Comparison of ENCODE assay signal across 24 cellular contexts in the genomic region with DNA sequence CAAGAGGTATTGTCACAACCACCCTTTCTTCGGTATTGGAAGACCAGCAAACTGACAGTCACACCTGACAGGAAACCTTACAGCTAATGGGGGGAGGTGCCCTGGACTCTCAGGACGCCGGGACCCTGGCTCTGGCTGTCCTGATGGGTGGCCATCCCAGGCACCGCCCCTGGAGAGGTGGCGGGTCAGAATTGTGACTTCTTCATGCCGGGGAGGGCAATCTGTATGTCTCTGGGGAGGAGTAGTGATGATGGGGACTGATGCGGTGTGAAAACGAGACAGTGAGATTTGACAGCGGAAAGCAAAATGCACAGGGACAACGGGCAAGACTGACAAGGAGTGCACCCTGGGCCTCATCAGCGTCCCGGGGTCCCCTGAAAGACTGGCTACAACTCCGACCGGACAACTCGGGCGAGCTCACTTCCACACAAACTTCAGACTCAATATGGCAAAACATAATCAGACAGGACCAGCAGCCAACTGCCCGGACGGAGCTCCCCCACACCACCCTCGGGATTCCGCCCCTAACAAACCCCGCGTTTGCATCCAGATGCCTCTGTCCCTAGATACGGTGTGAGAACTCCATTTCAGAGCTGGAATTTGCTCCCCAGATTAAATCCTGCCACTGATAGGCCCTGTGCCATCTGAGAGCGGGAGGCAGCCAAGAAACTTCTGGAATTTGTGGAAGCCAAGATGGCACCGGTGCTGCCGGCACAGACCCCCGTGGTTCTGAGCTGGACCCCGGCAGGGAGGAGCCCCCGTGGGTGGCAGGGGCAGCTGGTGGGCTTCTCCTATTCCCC.
DNase-seq lines count a peak whose midpoint lies in the region; ATAC-seq, FAIRE-seq and TF ChIP-seq lines count a peak whose summit lies in the region.
"Had no signal": no experiment of that assay in that cellular context is flagged by ENCODE, and none has a peak within 500 bp of the region (broad histone marks: within the 10 kb centered on the region; RNA-seq: fewer than 3 reads in every experiment).

No MANE protein-coding gene starts in this region.

- H3K4me1 ChIP-seq in CD8-positive, alpha-beta memory T cell (ENCODE audit: insufficient read depth, low read length) = peaks cover 17% of the 10 kb centered on the region
- H3K4me1 ChIP-seq in kidney (ENCODE audit: control insufficient read depth in 1 of 2, insufficient read depth in 1 of 2, low read depth in 1 of 2, low read length in 2 of 2) = no peaks in the 10 kb centered on the region
- peaks cover 0 to 2% of the 10 kb centered on the region in 2 donors for H3K4me1 ChIP-seq in small intestine (ENCODE audit: control insufficient read depth in 2 of 2, insufficient read depth in 1 of 2, low read depth in 1 of 2, low read length in 1 of 2)

- H3K9ac ChIP-seq in SK-N-MC (ENCODE audit: insufficient read length) (no peak overlapping the region), kidney (ENCODE audit: low read length in 2 of 2) (no peak overlapping the region)

- H3K27me3 ChIP-seq in CD8-positive, alpha-beta memory T cell (ENCODE audit: insufficient read depth, low read length, poor library complexity, severe bottlenecking) = no peaks in the 10 kb centered on the region
- H3K27me3 ChIP-seq in small intestine (ENCODE audit: control insufficient read depth in 2 of 2, insufficient read depth in 2 of 2, low read length in 2 of 2) = no peaks in the 10 kb centered on the region
- H3K27me3 ChIP-seq: sigmoid colon, suprapubic skin, upper lobe of right lung had no signal

- no peak for DNase-seq in CD8-positive, alpha-beta memory T cell
- no peak for DNase-seq in SK-N-MC (ENCODE audit: low read depth, low spot score)
- peak; percentile 60 for DNase-seq in kidney
- peak; percentile 21 for DNase-seq in small intestine
- DNase-seq in activated CD8-positive, alpha-beta memory T cell treated with anti-CD3 and anti-CD28 coated beads, Interleukin-2, amount 10 ng/mL, durations not matched to agents 7 days and 5 days = no peak
- DNase-seq in NCI-H345 treated with DMSO at 0.1 percent for 48 hours (lab: John Stamatoyannopoulos, UW; ENCODE audit: unreplicated experiment) = no peak
- DNase-seq in effector CD8-positive, alpha-beta T cell (lab: John Stamatoyannopoulos, UW) = no peak
- DNase-seq: activated CD4-positive, alpha-beta T cell treated with anti-CD3 and anti-CD28 coated beads for 1 hour; activated T-cell treated with anti-CD3 and anti-CD28 coated beads for 4 hours; cerebellar nuclear complex; islet precursor cell; midbrain; NCI-H1105; NCI-H1930; NCI-H226; NCI-H774; sigmoid colon; upper lobe of right lung had no signal

- peak overlapping the region in 7 of 8 donors; percentile 68 to 97 (median 93) for H3K27ac Mint-ChIP-seq in CD8-positive, alpha-beta memory T cell
- H3K27ac Mint-ChIP-seq in activated CD8-positive, alpha-beta memory T cell treated with anti-CD3 and anti-CD28 coated beads, Interleukin-2, amount 10 ng/mL, durations not matched to agents 7 days and 5 days = no peak overlapping the region
- H3K27ac Mint-ChIP-seq: progenitor cell of endocrine pancreas had no signal

- H3K4me1 Mint-ChIP-seq in CD8-positive, alpha-beta memory T cell = peaks cover 19 to 32% (median 28%) of the 10 kb centered on the region in 3 donors
- H3K4me1 Mint-ChIP-seq in activated CD8-positive, alpha-beta memory T cell treated with anti-CD3 and anti-CD28 coated beads, Interleukin-2, amount 10 ng/mL, durations not matched to agents 7 days and 5 days = peaks cover 17% of the 10 kb centered on the region

- H3K4me3 Mint-ChIP-seq in CD8-positive, alpha-beta memory T cell = no peak overlapping the region
- no peak overlapping the region for H3K4me3 Mint-ChIP-seq in activated CD8-positive, alpha-beta memory T cell treated with anti-CD3 and anti-CD28 coated beads, Interleukin-2, amount 10 ng/mL, durations not matched to agents 7 days and 5 days
- H3K4me3 Mint-ChIP-seq: activated CD8-positive, alpha-beta T cell treated with anti-CD3 and anti-CD28 coated beads, Interleukin-2, amount 10 ng/mL, durations not matched to agents 7 days and 5 days had no signal

- H3K27me3 Mint-ChIP-seq in CD8-positive, alpha-beta memory T cell = peaks cover 3 to 5% of the 10 kb centered on the region in 2 donors
- H3K27me3 Mint-ChIP-seq in activated CD8-positive, alpha-beta memory T cell treated with anti-CD3 and anti-CD28 coated beads, Interleukin-2, amount 10 ng/mL, durations not matched to agents 7 days and 5 days = peaks cover 7% of the 10 kb centered on the region

- H3K36me3 ChIP-seq in CD8-positive, alpha-beta memory T cell (ENCODE audit: insufficient read depth, low read length) = no peaks in the 10 kb centered on the region
- H3K36me3 ChIP-seq in SK-N-MC (ENCODE audit: insufficient read depth, low read length) = no peaks in the 10 kb centered on the region; the same call in 1 of the 2 replicates
- H3K36me3 ChIP-seq in kidney (ENCODE audit: control insufficient read depth in 1 of 2, insufficient read depth in 2 of 2, low read length in 2 of 2) = peaks cover 0 to 7% of the 10 kb centered on the region in 2 donors
- H3K36me3 ChIP-seq in small intestine (ENCODE audit: control insufficient read depth in 2 of 2, insufficient read depth in 2 of 2, low read length in 2 of 2) = no peaks in the 10 kb centered on the region

- peaks cover 0 to 2% (median 0%) of the 10 kb centered on the region in 5 donors for H3K9me3 Mint-ChIP-seq in CD8-positive, alpha-beta memory T cell
- no peaks in the 10 kb centered on the region for H3K9me3 Mint-ChIP-seq in activated CD8-positive, alpha-beta memory T cell treated with anti-CD3 and anti-CD28 coated beads, Interleukin-2, amount 10 ng/mL, durations not matched to agents 7 days and 5 days (ENCODE audit: low read depth)

- POLR2A ChIA-PET in CD8-positive, alpha-beta memory T cell (lab: Charles Lee) = no interaction called here

- no peak for TF ChIP-seq CTCF in kidney (IDR thresholded peaks at IDR 0.05; ENCODE audit: borderline replicate concordance, extremely low read depth, insufficient read depth)

- H3K9me3 ChIP-seq in CD8-positive, alpha-beta memory T cell (ENCODE audit: low read length) = no peaks in the 10 kb centered on the region
- no peaks in the 10 kb centered on the region for H3K9me3 ChIP-seq in SK-N-MC (ENCODE audit: low read depth, low read length)
- H3K9me3 ChIP-seq in kidney (ENCODE audit: control insufficient read depth in 1 of 2, low read length in 2 of 2) = no peaks in the 10 kb centered on the region
- no peaks in the 10 kb centered on the region for H3K9me3 ChIP-seq in small intestine (ENCODE audit: control insufficient read depth, low read depth)
- H3K9me3 ChIP-seq: sigmoid colon, suprapubic skin, upper lobe of right lung had no signal

- no peak overlapping the region for H3K4me3 ChIP-seq in CD8-positive, alpha-beta memory T cell (ENCODE audit: low read length)
- H3K4me3 ChIP-seq in SK-N-MC (no peak overlapping the region), kidney (ENCODE audit: low read length in 2 of 2) (no peak overlapping the region), small intestine (ENCODE audit: low read depth in 1 of 2, low read length in 2 of 2) (no peak overlapping the region)
- H3K4me3 ChIP-seq: K562, sigmoid colon, suprapubic skin, upper lobe of right lung had no signal

- intact Hi-C loops in kidney (cut with DNase I) = no loop called here

- ATAC-seq in activated CD8-positive, alpha-beta memory T cell treated with anti-CD3 and anti-CD28 coated beads, Interleukin-2, amount 10 ng/mL, durations not matched to agents 7 days and 5 days = no peak
- ATAC-seq: K562, upper lobe of right lung had no signal

- H3K36me3 Mint-ChIP-seq in CD8-positive, alpha-beta memory T cell = peaks cover 5 to 21% (median 11%) of the 10 kb centered on the region in 3 donors
- H3K36me3 Mint-ChIP-seq in activated CD8-positive, alpha-beta memory T cell treated with anti-CD3 and anti-CD28 coated beads, Interleukin-2, amount 10 ng/mL, durations not matched to agents 7 days and 5 days = peaks cover 4% of the 10 kb centered on the region

- WGBS in small intestine, 3 donors = 50 to 75% (median 50%) methylated on average over 29 of the region's 29 CpGs

- CTCF ChIA-PET in CD8-positive, alpha-beta memory T cell (lab: Charles Lee) = interaction anchor here (0.7 to 1.1 kb wide), 2 partner anchors 151 to 290 kb away, joined by 3 to 4 read pairs; no protein-coding TSS in a partner anchor
- CTCF ChIA-PET in activated CD8-positive, alpha-beta memory T cell treated with anti-CD3 and anti-CD28 coated beads, Interleukin-2, amount 10 ng/mL, durations not matched to agents 7 days and 5 days (lab: Charles Lee) = interaction anchor here (0.7 to 1.5 kb wide), 2 partner anchors 25 to 290 kb away, joined by 3 to 5 read pairs; no protein-coding TSS in a partner anchor

- no peak overlapping the region for H3K27ac ChIP-seq in CD8-positive, alpha-beta memory T cell (ENCODE audit: low read depth, low read length)
- peak overlapping the region; percentile 67 for H3K27ac ChIP-seq in SK-N-MC
- no peak overlapping the region for H3K27ac ChIP-seq in kidney (ENCODE audit: low read depth in 2 of 2, low read length in 2 of 2)
- no peak overlapping the region for H3K27ac ChIP-seq in small intestine (ENCODE audit: low read depth in 1 of 2, low read length in 1 of 2)
- H3K27ac ChIP-seq: epithelial cell of prostate, sigmoid colon, suprapubic skin, upper lobe of right lung had no signal

- FAIRE-seq in kidney (lab: Jason Lieb, UNC) (no peak), small intestine (lab: Jason Lieb, UNC) (no peak)
- FAIRE-seq: H54, K562 had no signal

Comparison
In these comparisons a context has a peak if more than half of its experiments do, and no peak if none do; other contexts are left out.
1. DNase-seq: peak in kidney (single experiment) and small intestine (single experiment); none in CD8-positive, alpha-beta memory T cell (0 of 5), SK-N-MC (single experiment), activated CD8-positive, alpha-beta memory T cell treated with anti-CD3 and anti-CD28 coated beads, Interleukin-2, amount 10 ng/mL, durations not matched to agents 7 days and 5 days (single experiment), NCI-H345 treated with DMSO at 0.1 percent for 48 hours (single experiment) and effector CD8-positive, alpha-beta T cell (single experiment).